17 cellular contexts compared by ENCODE assay signal in genomic region chr5:172413601-172414000, GRCh38. TPM values are rescaled to one million over a fixed set of nuclear protein-coding genes. Genes with fewer than 3 reads are reported as not detected.
DNase-seq lines count a peak whose midpoint lies in the region; ATAC-seq and TF ChIP-seq lines count a peak whose summit lies in the region.
"Had no signal": no experiment of that assay in that cellular context is flagged by ENCODE, and none has a peak within 500 bp of the region (broad histone marks: within the 10 kb centered on the region; RNA-seq: fewer than 3 reads in every experiment).

No MANE protein-coding gene starts in this region.

- H3K27ac ChIP-seq in coronary artery (peak overlapping the region; percentile 72 to 87), upper lobe of left lung (peak overlapping the region; percentile 50 to 86 (median 76)), SJCRH30 (no peak overlapping the region)
- H3K27ac ChIP-seq: foreskin keratinocyte, neural progenitor cell had no signal

- H3K27me3 Mint-ChIP-seq in activated T-cell treated with anti-CD3 and anti-CD28 coated beads, Interleukin-2, amount 50 U/mL, for 72 hours (ENCODE audit: low read depth): peaks cover 33% of the 10 kb centered on the region
- H3K27me3 Mint-ChIP-seq in nephron progenitor cell (ENCODE audit: low read depth, poor library complexity): peaks cover 3% of the 10 kb centered on the region

- H3K4me3 ChIP-seq in coronary artery: no peak overlapping the region
- no peak overlapping the region for H3K4me3 ChIP-seq in upper lobe of left lung
- H3K4me3 ChIP-seq in SJCRH30: no peak overlapping the region
- H3K4me3 ChIP-seq: neural progenitor cell had no signal

- TF ChIP-seq POLR2A in upper lobe of left lung (IDR thresholded peaks at IDR 0.05): no peak

- H3K27me3 ChIP-seq in upper lobe of left lung: no peaks in the 10 kb centered on the region
- H3K27me3 ChIP-seq in SJCRH30: no peaks in the 10 kb centered on the region
- H3K27me3 ChIP-seq: foreskin keratinocyte, neural progenitor cell had no signal

- no peaks in the 10 kb centered on the region for H3K9me3 Mint-ChIP-seq in activated T-cell treated with anti-CD3 and anti-CD28 coated beads, Interleukin-2, amount 50 U/mL, for 72 hours
- H3K9me3 Mint-ChIP-seq in nephron progenitor cell: no peaks in the 10 kb centered on the region
- H3K9me3 Mint-ChIP-seq: activated CD8-positive, alpha-beta T cell treated with anti-CD3 and anti-CD28 coated beads for 36 hours; neural progenitor cell; T-helper 1 cell treated with Interleukin-12 subunit alpha and Interleukin-12 subunit beta and Interleukin-4 antibody, amounts not matched to agents 30 μg/mL and 1 μg/mL, for 36 hours had no signal

- H3K36me3 Mint-ChIP-seq in activated T-cell treated with anti-CD3 and anti-CD28 coated beads, Interleukin-2, amount 50 U/mL, for 72 hours (ENCODE audit: insufficient read depth in 2 of 2): peaks cover 0 to 1% of the 10 kb centered on the region in 2 donors
- H3K36me3 Mint-ChIP-seq in nephron progenitor cell (ENCODE audit: low read depth): peaks cover 39% of the 10 kb centered on the region

- no peak for DNase-seq in activated T-cell treated with anti-CD3 and anti-CD28 coated beads, Interleukin-2, amount 50 U/mL, for 72 hours
- no peak for DNase-seq in activated T-cell treated with anti-CD3 and anti-CD28 coated beads, Interleukin-2, amount 50 U/mL, for 1 hour
- no peak for DNase-seq in coronary artery (ENCODE audit: low spot score)
- no peak for DNase-seq in nephron progenitor cell
- DNase-seq in upper lobe of left lung: no peak
- no peak for DNase-seq in NCI-H146 treated with DMSO at 0.1 percent for 48 hours (lab: John Stamatoyannopoulos, UW; ENCODE audit: unreplicated experiment)
- DNase-seq in SJCRH30: no peak
- DNase-seq: activated naive CD4-positive, alpha-beta T cell treated with Interleukin-2 at 50 U/mL for 16 hours; DMS79; foreskin keratinocyte; KG1; NCI-H2029; NK-92 treated with Interleukin-12 subunit alpha and Interleukin-12 subunit beta, amount 100 ng/mL, for 24 hours had no signal

- WGBS in upper lobe of left lung, 2 donors: 74 to 82% methylated on average over 3 of the region's 3 CpGs

- TF ChIP-seq CTCF in coronary artery (IDR thresholded peaks at IDR 0.05): no peak
- TF ChIP-seq CTCF in nephron progenitor cell (IDR thresholded peaks at IDR 0.05): no peak
- no peak for TF ChIP-seq CTCF in upper lobe of left lung (IDR thresholded peaks at IDR 0.05)

- H3K4me3 Mint-ChIP-seq in activated T-cell treated with anti-CD3 and anti-CD28 coated beads, Interleukin-2, amount 50 U/mL, for 72 hours: peak overlapping the region; percentile 22 to 24
- no peak overlapping the region for H3K4me3 Mint-ChIP-seq in nephron progenitor cell
- H3K4me3 Mint-ChIP-seq: activated CD8-positive, alpha-beta T cell treated with anti-CD3 and anti-CD28 coated beads for 36 hours; neural progenitor cell; T-helper 1 cell treated with Interleukin-12 subunit alpha and Interleukin-12 subunit beta and Interleukin-4 antibody, amounts not matched to agents 30 μg/mL and 1 μg/mL, for 36 hours had no signal

- H3K9me3 ChIP-seq in upper lobe of left lung (no peaks in the 10 kb centered on the region), SJCRH30 (replicated peaks) (no peaks in the 10 kb centered on the region)

- peaks cover 35% of the 10 kb centered on the region for H3K4me1 Mint-ChIP-seq in activated T-cell treated with anti-CD3 and anti-CD28 coated beads, Interleukin-2, amount 50 U/mL, for 72 hours (ENCODE audit: low read depth)
- H3K4me1 Mint-ChIP-seq in nephron progenitor cell: peaks cover 6% of the 10 kb centered on the region

- no peak overlapping the region for H3K27ac Mint-ChIP-seq in activated T-cell treated with anti-CD3 and anti-CD28 coated beads, Interleukin-2, amount 50 U/mL, for 72 hours
- H3K27ac Mint-ChIP-seq in nephron progenitor cell: peak overlapping the region; percentile 47
- H3K27ac Mint-ChIP-seq: activated CD8-positive, alpha-beta T cell treated with anti-CD3 and anti-CD28 coated beads for 36 hours; neural progenitor cell; T-helper 1 cell treated with Interleukin-12 subunit alpha and Interleukin-12 subunit beta and Interleukin-4 antibody, amounts not matched to agents 30 μg/mL and 1 μg/mL, for 36 hours had no signal

- no peak for ATAC-seq in activated T-cell treated with anti-CD3 and anti-CD28 coated beads, Interleukin-2, amount 50 U/mL, for 72 hours (replicated peaks in 1 of 2)
- ATAC-seq in upper lobe of left lung (ENCODE audit: low FRiP score in 2 of 2): no peak
- ATAC-seq in HG02759 (IDR thresholded peaks at IDR 0.05; ENCODE audit: unreplicated experiment): no peak

- TF ChIP-seq EP300 in upper lobe of left lung (IDR thresholded peaks at IDR 0.05): no peak

- peaks cover 35 to 55% (median 44%) of the 10 kb centered on the region in 4 donors for H3K4me1 ChIP-seq in upper lobe of left lung
- H3K4me1 ChIP-seq in SJCRH30: peaks cover 16% of the 10 kb centered on the region
- H3K4me1 ChIP-seq: neural progenitor cell had no signal

- H3K36me3 ChIP-seq in upper lobe of left lung (no peaks in the 10 kb centered on the region), SJCRH30 (no peaks in the 10 kb centered on the region)
- H3K36me3 ChIP-seq: neural progenitor cell had no signal

RNA-seq across cellular contexts. Expression of gene SH3PXD2B, which starts 40.7 kb away (rescaled TPM):
- 1 to 10 TPM in 1 of 2 donors, under 1 TPM in 1; 0.49 to 1.3 TPM for total RNA-seq in activated T-cell treated with anti-CD3 and anti-CD28 coated beads, Interleukin-2, amount 50 U/mL, for 72 hours
- 10 to 100 TPM; 17.1 to 55.5 (median 43.2) TPM for total RNA-seq in upper lobe of left lung
- 16.4 and 16.9 TPM in 2 replicates for total RNA-seq in SJCRH30 (2014; rRNA removed; shearing (Covaris generic))
